In the genomic region with DNA sequence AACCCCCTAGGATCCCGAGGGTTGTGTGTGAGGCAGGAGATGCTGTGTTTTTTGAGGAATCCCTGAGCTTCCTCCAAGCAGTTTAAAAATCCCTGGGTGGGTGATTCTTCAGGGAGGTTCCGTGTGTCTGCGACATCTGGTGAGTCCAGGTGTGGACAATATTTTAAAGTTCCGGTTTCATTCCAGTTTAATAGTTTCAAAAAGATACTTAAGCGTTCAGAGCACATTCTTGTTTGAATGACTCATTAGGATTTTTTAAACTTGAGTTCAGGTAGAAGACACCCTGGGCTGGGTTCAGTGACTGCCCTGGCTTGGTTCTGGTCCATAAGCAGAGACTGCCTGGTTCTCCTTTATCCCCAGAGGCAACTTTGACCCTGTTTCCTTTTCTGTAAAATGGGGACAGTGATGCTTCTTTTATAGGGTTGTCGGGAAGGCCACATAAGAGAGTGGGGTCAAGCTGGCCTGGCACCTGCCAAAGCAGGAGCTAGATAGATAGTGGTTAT, we compare ENCODE assay signal across 10 cellular contexts.
A peak's percentile ranks its signal among the peaks of the same experiment; 100 is the strongest.
DNase-seq lines count a peak whose midpoint lies in the region; ATAC-seq, FAIRE-seq and TF ChIP-seq lines count a peak whose summit lies in the region.
"Had no signal": no experiment of that assay in that cellular context is flagged by ENCODE, and none has a peak within 500 bp of the region (broad histone marks: within the 10 kb centered on the region; RNA-seq: fewer than 3 reads in every experiment).

No MANE protein-coding gene starts in this region.

- H3K27me3 ChIP-seq in CD4-positive, CD25-positive, alpha-beta regulatory T cell (ENCODE audit: control insufficient read depth, insufficient read depth, low read length): no peaks in the 10 kb centered on the region
- no peaks in the 10 kb centered on the region for H3K27me3 ChIP-seq in ascending aorta
- H3K27me3 ChIP-seq: Peyer's patch had no signal

- ATAC-seq in CD4-positive, CD25-positive, alpha-beta regulatory T cell (ENCODE audit: low read depth in 2 of 2): no peak
- no peak for ATAC-seq in naive thymus-derived CD8-positive, alpha-beta T cell

- H3K4me1 Mint-ChIP-seq in CD4-positive, CD25-positive, alpha-beta regulatory T cell: peaks cover 0 to 74% (median 30%) of the 10 kb centered on the region in 4 donors
- peaks cover 39 to 87% (median 77%) of the 10 kb centered on the region in 4 donors for H3K4me1 Mint-ChIP-seq in naive thymus-derived CD8-positive, alpha-beta T cell

- FAIRE-seq in GM19239 (lab: Jason Lieb, UNC): peak; percentile 53

- no peaks in the 10 kb centered on the region for H3K9me3 ChIP-seq in CD4-positive, CD25-positive, alpha-beta regulatory T cell (ENCODE audit: control insufficient read depth in 2 of 2, low read length in 2 of 2)
- H3K9me3 ChIP-seq in ascending aorta: no peaks in the 10 kb centered on the region
- H3K9me3 ChIP-seq: Peyer's patch had no signal

- no peaks in the 10 kb centered on the region for H3K27me3 Mint-ChIP-seq in CD4-positive, CD25-positive, alpha-beta regulatory T cell
- no peaks in the 10 kb centered on the region for H3K27me3 Mint-ChIP-seq in naive thymus-derived CD8-positive, alpha-beta T cell

- no peak for DNase-seq in CD4-positive, CD25-positive, alpha-beta regulatory T cell
- DNase-seq in GM19239 (ENCODE audit: insufficient read length, low spot score) (no peak), ascending aorta (ENCODE audit: low spot score in 2 of 2) (no peak), HEK293T (ENCODE audit: extremely low spot score) (no peak), activated gamma-delta T cell (lab: John Stamatoyannopoulos, UW) (no peak), iPS-NIHi7 (ENCODE audit: extremely low spot score) (no peak), NAMALWA (ENCODE audit: low spot score) (no peak)
- DNase-seq in naive thymus-derived CD8-positive, alpha-beta T cell: no peak
- DNase-seq: NCI-H2171 had no signal

- peaks cover 8% of the 10 kb centered on the region for H3K36me3 Mint-ChIP-seq in CD4-positive, CD25-positive, alpha-beta regulatory T cell
- peaks cover 0 to 41% (median 4%) of the 10 kb centered on the region in 3 donors for H3K36me3 Mint-ChIP-seq in naive thymus-derived CD8-positive, alpha-beta T cell

- H3K4me1 ChIP-seq in CD4-positive, CD25-positive, alpha-beta regulatory T cell (ENCODE audit: control insufficient read depth, insufficient read depth, low read length, poor library complexity, severe bottlenecking): peaks cover 48% of the 10 kb centered on the region
- H3K4me1 ChIP-seq in ascending aorta: peaks cover 36 to 73% of the 10 kb centered on the region in 2 donors

- peak overlapping the region; percentile 94 to 97 (median 96) for H3K27ac Mint-ChIP-seq in CD4-positive, CD25-positive, alpha-beta regulatory T cell
- H3K27ac Mint-ChIP-seq in naive thymus-derived CD8-positive, alpha-beta T cell: peak overlapping the region; percentile 70 to 97 (median 95)

- TF ChIP-seq CTCF in ascending aorta (IDR thresholded peaks at IDR 0.05): peak in 1 of 3 experiments; percentile 1

- POLR2A ChIA-PET in naive thymus-derived CD8-positive, alpha-beta T cell (lab: Charles Lee): interaction anchor here (1.0 to 5.3 kb wide), 6 partner anchors 56 to 173 kb away, joined by 3 to 72 read pairs (median 10); a partner anchor contains a TSS
- POLR2A ChIA-PET in HEK293T (lab: Yijun Ruan, JAX): interaction anchor here (1.0 kb wide), 1 partner anchor 307 kb away, joined by 5 read pairs; a partner anchor contains a TSS

- peak overlapping the region in 2 of 4 donors; percentile 81 for H3K4me3 Mint-ChIP-seq in CD4-positive, CD25-positive, alpha-beta regulatory T cell
- peak overlapping the region in 7 of 10 donors; percentile 12 to 90 (median 78) for H3K4me3 Mint-ChIP-seq in naive thymus-derived CD8-positive, alpha-beta T cell

- intact Hi-C loops in ascending aorta (cut with DNase I): no loop called here

- CTCF ChIA-PET in HEK293T (lab: Yijun Ruan, JAX): interaction anchor here (0.6 to 1.6 kb wide), 3 partner anchors 73 to 132 kb away, joined by 3 to 6 read pairs (median 3); no protein-coding TSS in a partner anchor

- H3K36me3 ChIP-seq in CD4-positive, CD25-positive, alpha-beta regulatory T cell (ENCODE audit: control insufficient read depth, insufficient read depth, low read length): peaks cover 12% of the 10 kb centered on the region
- H3K36me3 ChIP-seq in ascending aorta: peaks cover 26 to 40% of the 10 kb centered on the region in 2 donors

- no peaks in the 10 kb centered on the region for H3K9me3 Mint-ChIP-seq in CD4-positive, CD25-positive, alpha-beta regulatory T cell
- H3K9me3 Mint-ChIP-seq in naive thymus-derived CD8-positive, alpha-beta T cell: no peaks in the 10 kb centered on the region

- H3K27ac ChIP-seq in CD4-positive, CD25-positive, alpha-beta regulatory T cell (ENCODE audit: insufficient read depth, low read length, poor library complexity, severe bottlenecking): peak overlapping the region; percentile 80
- H3K27ac ChIP-seq in ascending aorta: peak overlapping the region; percentile 93 to 96

- H3K4me3 ChIP-seq in CD4-positive, CD25-positive, alpha-beta regulatory T cell (ENCODE audit: low read depth, low read length): no peak overlapping the region
- no peak overlapping the region for H3K4me3 ChIP-seq in ascending aorta

TF ChIP-seq in HEK293T, 16 proteins besides CTCF, POLR2A, EP300 and RAD21:
- TF ChIP-seq ZNF384 (IDR thresholded peaks at IDR 0.05) (no peak), LEF1 (IDR thresholded peaks at IDR 0.05; ENCODE audit: borderline replicate concordance) (no peak), FOXA1 (IDR thresholded peaks at IDR 0.05) (no peak), L3MBTL2 (conservative IDR thresholded peaks at IDR 0.05) (no peak), ELF4 (IDR thresholded peaks at IDR 0.05) (no peak), FOXK2 (IDR thresholded peaks at IDR 0.05) (no peak), CTBP1 (IDR thresholded peaks at IDR 0.05; ENCODE audit: borderline replicate concordance) (no peak), HDGF (IDR thresholded peaks at IDR 0.05; ENCODE audit: borderline replicate concordance) (no peak), TARDBP (IDR thresholded peaks at IDR 0.05) (no peak), SP1 (IDR thresholded peaks at IDR 0.05) (no peak), FOXM1 (IDR thresholded peaks at IDR 0.05; ENCODE audit: borderline replicate concordance) (no peak), BHLHE40 (IDR thresholded peaks at IDR 0.05; ENCODE audit: borderline replicate concordance) (no peak), SUZ12 (IDR thresholded peaks at IDR 0.05) (no peak), NFRKB (IDR thresholded peaks at IDR 0.05) (no peak), ARNT (IDR thresholded peaks at IDR 0.05) (no peak)
- TF ChIP-seq, protein P1, sequence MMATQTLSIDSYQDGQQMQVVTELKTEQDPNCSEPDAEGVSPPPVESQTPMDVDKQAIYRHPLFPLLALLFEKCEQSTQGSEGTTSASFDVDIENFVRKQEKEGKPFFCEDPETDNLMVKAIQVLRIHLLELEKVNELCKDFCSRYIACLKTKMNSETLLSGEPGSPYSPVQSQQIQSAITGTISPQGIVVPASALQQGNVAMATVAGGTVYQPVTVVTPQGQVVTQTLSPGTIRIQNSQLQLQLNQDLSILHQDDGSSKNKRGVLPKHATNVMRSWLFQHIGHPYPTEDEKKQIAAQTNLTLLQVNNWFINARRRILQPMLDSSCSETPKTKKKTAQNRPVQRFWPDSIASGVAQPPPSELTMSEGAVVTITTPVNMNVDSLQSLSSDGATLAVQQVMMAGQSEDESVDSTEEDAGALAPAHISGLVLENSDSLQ (IDR thresholded peaks at IDR 0.05): no peak
